Comparison of ENCODE assay signal across 9 cellular contexts in the genomic region with DNA sequence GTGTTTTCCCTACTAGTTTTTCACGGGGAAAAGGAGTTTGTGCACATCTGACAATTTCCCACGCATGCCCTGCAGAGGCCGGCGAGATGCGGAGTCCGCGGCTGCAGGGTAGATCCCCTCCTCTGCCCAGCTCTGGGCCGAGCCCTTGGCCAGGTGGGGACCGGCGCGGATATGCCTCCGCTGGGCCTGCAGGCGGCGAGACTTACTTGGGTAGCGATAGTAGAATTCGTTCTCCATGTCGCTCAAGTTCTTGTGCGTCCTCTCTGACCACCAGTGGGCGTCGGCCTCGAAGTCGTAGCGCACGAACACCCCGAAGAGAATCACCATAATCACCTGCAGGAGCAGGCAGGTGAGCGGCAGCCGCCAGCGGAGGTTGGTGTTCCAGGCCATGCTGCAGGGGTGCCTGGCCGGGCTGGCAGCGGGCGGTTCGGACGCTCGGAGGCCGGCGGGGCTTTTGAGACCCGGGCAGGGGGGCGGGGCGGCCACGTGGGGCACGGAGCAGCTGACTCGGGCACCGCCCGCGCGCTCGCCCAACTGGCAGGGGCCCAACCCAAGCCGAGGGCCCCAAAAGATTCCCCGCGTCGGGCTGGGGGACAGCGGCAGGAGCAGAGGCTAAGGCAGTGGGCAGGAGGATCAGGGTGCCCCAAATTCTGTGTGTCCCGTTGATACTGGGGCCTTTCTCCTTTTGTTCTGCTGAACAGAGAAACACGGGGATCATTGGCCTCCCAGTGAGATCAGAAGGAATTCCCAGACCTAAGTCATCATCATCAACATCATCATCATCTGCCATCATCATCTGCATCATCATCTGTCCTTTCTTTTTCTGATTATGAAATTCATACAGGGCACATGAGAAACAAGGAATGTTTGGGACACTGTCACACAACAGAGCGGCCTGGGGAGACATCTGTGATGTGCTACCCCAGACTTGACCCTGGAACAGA. TPM values are rescaled to one million over a fixed set of nuclear protein-coding genes. Genes with fewer than 3 reads are reported as not detected.
DNase-seq lines count a peak whose midpoint lies in the region; ATAC-seq lines count a peak whose summit lies in the region.
"Had no signal": no experiment of that assay in that cellular context is flagged by ENCODE, and none has a peak within 500 bp of the region (broad histone marks: within the 10 kb centered on the region; RNA-seq: fewer than 3 reads in every experiment).

A gene (minus strand): TSS at position 429 of the 944 bp plus-strand sequence. CDS start 39 bp downstream, at position 390.

- intact Hi-C loops in activated CD4-positive, alpha-beta T cell treated with anti-CD3 and anti-CD28 coated beads for 36 hours (cut with DNase I, micrococcal nuclease) = no loop called here

- peak within 1 kb of the TSS; percentile 82 for H3K27ac ChIP-seq in epithelial cell of prostate

- no peak within 1 kb of the TSS for H3K27ac Mint-ChIP-seq in activated CD4-positive, alpha-beta T cell treated with anti-CD3 and anti-CD28 coated beads for 36 hours
- H3K27ac Mint-ChIP-seq: stimulated activated naive CD8-positive, alpha-beta T cell treated with anti-CD3 and anti-CD28 coated beads, Interleukin-15, Interleukin-2, amounts not matched to agents 100 ng/mL and 50 ng/mL, for 24 hours had no signal

- H3K4me1 Mint-ChIP-seq in activated CD4-positive, alpha-beta T cell treated with anti-CD3 and anti-CD28 coated beads for 36 hours = no peaks in the 10 kb centered on the region

- CTCF ChIA-PET in activated CD4-positive, alpha-beta T cell treated with anti-CD3 and anti-CD28 coated beads for 36 hours (lab: Charles Lee) = interaction anchor here (0.8 to 1.5 kb wide), 3 partner anchors 21 to 67 kb away, joined by 3 to 5 read pairs (median 5); no protein-coding TSS in a partner anchor

- no peak within 1 kb of the TSS for H3K4me3 Mint-ChIP-seq in activated CD4-positive, alpha-beta T cell treated with anti-CD3 and anti-CD28 coated beads for 36 hours
- H3K4me3 Mint-ChIP-seq: stimulated activated naive CD8-positive, alpha-beta T cell treated with anti-CD3 and anti-CD28 coated beads, Interleukin-15, Interleukin-2, amounts not matched to agents 100 ng/mL and 50 ng/mL, for 24 hours had no signal

- no peaks in the 10 kb centered on the region for H3K36me3 Mint-ChIP-seq in activated CD4-positive, alpha-beta T cell treated with anti-CD3 and anti-CD28 coated beads for 36 hours (ENCODE audit: low read depth)

- peak; percentile 44 for DNase-seq in activated CD4-positive, alpha-beta T cell treated with anti-CD3 and anti-CD28 coated beads for 36 hours
- DNase-seq in activated CD4-positive, alpha-beta T cell treated with anti-CD3 and anti-CD28 coated beads for 4 hours = no peak
- DNase-seq in NOMO-1 treated with DMSO at 0.1 percent for 48 hours (lab: John Stamatoyannopoulos, UW; ENCODE audit: unreplicated experiment) = peak; percentile 53
- DNase-seq in epithelial cell of prostate (ENCODE audit: low read depth, low spot score) = no peak
- peak; percentile 89 for DNase-seq in mesenteric fat pad (ENCODE audit: low spot score)
- DNase-seq in NCI-H1048 (lab: John Stamatoyannopoulos, UW) = no peak
- DNase-seq in putamen (ENCODE audit: low spot score) = no peak

- POLR2A ChIA-PET in activated CD4-positive, alpha-beta T cell treated with anti-CD3 and anti-CD28 coated beads for 36 hours (lab: Charles Lee) = no interaction called here

- peak; percentile 57 for ATAC-seq in activated CD4-positive, alpha-beta T cell treated with anti-CD3 and anti-CD28 coated beads for 36 hours
- no peak for ATAC-seq in HG02885 (IDR thresholded peaks at IDR 0.05; ENCODE audit: poor library complexity, unreplicated experiment)

- peaks cover 32% of the 10 kb centered on the region for H3K27me3 Mint-ChIP-seq in activated CD4-positive, alpha-beta T cell treated with anti-CD3 and anti-CD28 coated beads for 36 hours

- no peaks in the 10 kb centered on the region for H3K9me3 Mint-ChIP-seq in activated CD4-positive, alpha-beta T cell treated with anti-CD3 and anti-CD28 coated beads for 36 hours (ENCODE audit: low read depth)
- H3K9me3 Mint-ChIP-seq: stimulated activated naive CD8-positive, alpha-beta T cell treated with anti-CD3 and anti-CD28 coated beads, Interleukin-15, Interleukin-2, amounts not matched to agents 100 ng/mL and 50 ng/mL, for 24 hours had no signal

RNA-seq across cellular contexts. Expression of the gene that starts here (rescaled TPM):
- not detected for total RNA-seq in activated CD4-positive, alpha-beta T cell treated with anti-CD3 and anti-CD28 coated beads for 36 hours
- total RNA-seq in mesenteric fat pad = 5.7 TPM

Comparison
In these comparisons a context has a peak if more than half of its experiments do, and no peak if none do; other contexts are left out.
1. Peak in DNase-seq and ATAC-seq in activated CD4-positive, alpha-beta T cell treated with anti-CD3 and anti-CD28 coated beads for 36 hours; RNA of the gene not detected or under 1 TPM.
2. DNase-seq: peak in NOMO-1 treated with DMSO at 0.1 percent for 48 hours (single experiment) and mesenteric fat pad (single experiment); none in activated CD4-positive, alpha-beta T cell treated with anti-CD3 and anti-CD28 coated beads for 4 hours (0 of 2), epithelial cell of prostate (single experiment), NCI-H1048 (single experiment) and putamen (single experiment).